Comparison of ENCODE assay signal across 1 cellular context in the genomic region with DNA sequence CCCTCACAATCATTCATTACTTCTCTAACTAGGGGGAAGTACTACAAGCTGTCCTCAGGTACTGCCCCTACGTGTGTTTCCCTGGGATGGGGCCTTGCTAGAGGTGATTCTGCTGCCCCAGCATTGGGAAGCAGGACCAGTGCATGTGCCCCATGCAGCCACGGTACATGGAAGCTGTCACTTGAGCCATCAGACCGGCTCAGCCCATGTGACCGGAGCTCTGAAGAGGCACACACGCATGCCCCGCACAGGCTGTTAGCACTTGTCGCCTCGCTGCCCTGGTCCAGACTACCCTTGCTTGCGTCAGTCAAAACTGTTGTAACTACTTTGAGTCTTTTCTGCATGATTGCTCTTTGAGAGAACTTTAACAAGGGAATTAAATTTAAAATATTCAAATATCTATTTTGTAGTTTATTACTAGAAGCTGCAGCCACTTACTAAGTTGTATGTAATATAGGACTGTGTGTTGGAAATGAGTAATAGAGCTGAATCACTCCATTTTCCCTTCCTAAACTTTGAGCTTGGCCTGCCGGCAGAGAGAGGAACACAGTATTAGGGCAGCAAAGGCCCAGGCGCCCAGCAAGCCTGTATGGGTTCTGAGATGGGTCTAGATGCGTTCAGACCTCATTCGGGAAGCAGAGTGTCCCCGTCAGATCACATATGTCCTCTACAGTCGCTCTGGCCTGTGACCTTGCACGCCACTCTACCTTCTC.
TF ChIP-seq lines count a peak whose summit lies in the region.

No MANE protein-coding gene starts in this region.

TF ChIP-seq in IMR-90, 13 proteins besides CTCF, POLR2A, EP300 and RAD21:
- no peak for TF ChIP-seq MAZ (IDR thresholded peaks at IDR 0.05; ENCODE audit: borderline replicate concordance, low read depth, low read length)
